ENCODE assay signal across 8 cellular contexts in genomic region chr15:69160141-69160975, GRCh38. TPM values are rescaled to one million over a fixed set of nuclear protein-coding genes. Genes with fewer than 3 reads are reported as not detected.
DNase-seq lines count a peak whose midpoint lies in the region; ATAC-seq and TF ChIP-seq lines count a peak whose summit lies in the region.

Gene GLCE (plus strand): TSS chr15:69160635. CDS start chr15:69255807, 95,172 bp downstream.

- H3K27me3 Mint-ChIP-seq in effector memory CD8-positive, alpha-beta T cell = peaks cover 6 to 9% of the 10 kb centered on the region in 2 donors

- peak within 1 kb of the TSS; percentile 93 to 95 for H3K27ac Mint-ChIP-seq in effector memory CD8-positive, alpha-beta T cell

- peak within 1 kb of the TSS; percentile 97 to 99 for H3K4me3 Mint-ChIP-seq in effector memory CD8-positive, alpha-beta T cell

- peaks cover 12% of the 10 kb centered on the region for H3K36me3 Mint-ChIP-seq in effector memory CD8-positive, alpha-beta T cell (ENCODE audit: insufficient read depth)

- H3K4me1 Mint-ChIP-seq in effector memory CD8-positive, alpha-beta T cell (ENCODE audit: low read depth in 2 of 2) = peaks cover 13 to 25% of the 10 kb centered on the region in 2 donors

- TF ChIP-seq CTCF in GM20000 (IDR thresholded peaks at IDR 0.05; ENCODE audit: extremely low read depth, missing control alignments) = no peak

- DNase-seq in CMK (ENCODE audit: low read depth) = peak; percentile 94
- DNase-seq in GM20000 (ENCODE audit: low spot score) = peak; percentile 98
- DNase-seq in HT-29 (ENCODE audit: low spot score) = peak; percentile 99
- DNase-seq in NK-92 treated with Interleukin-12 subunit alpha and Interleukin-12 subunit beta, amount 100 ng/mL, for 24 hours (lab: John Stamatoyannopoulos, UW) = peak; percentile 88
- DNase-seq in activated CD8-positive, alpha-beta memory T cell treated with anti-CD3 and anti-CD28 coated beads for 4 hours (ENCODE audit: low read depth in 2 of 2) = peak; percentile 80
- DNase-seq in effector memory CD8-positive, alpha-beta T cell = peak; percentile 88 to 90 (median 89)
- DNase-seq in lung microvascular endothelial cell (ENCODE audit: low read depth in 2 of 2) = peak; percentile 97 to 98
- peak; percentile 85 to 88 (median 86) for DNase-seq in stimulated activated CD4-positive, alpha-beta T cell treated with anti-CD3 and anti-CD28 coated beads, TNF-alpha, amount 100 ng/mL, for 4 hours (ENCODE audit: low read depth in 3 of 3)

- ATAC-seq in effector memory CD8-positive, alpha-beta T cell (replicated peaks) = peak; percentile 88

- H3K9me3 Mint-ChIP-seq in effector memory CD8-positive, alpha-beta T cell = no peaks in the 10 kb centered on the region

RNA-seq across cellular contexts. Expression of gene GLCE, which starts in this region (rescaled TPM):
- total RNA-seq in HT-29 (2014; rRNA removed; shearing (Covaris generic)) = 8.0 and 11.5 TPM in 2 replicates
- 28.0 and 67.8 TPM in 2 replicates for total RNA-seq in lung microvascular endothelial cell

Comparison
In these comparisons a context has a peak if more than half of its experiments do, and no peak if none do; other contexts are left out.
1. Peak in every context shown above with its lines: DNase-seq and ATAC-seq.